Comparison of ENCODE assay signal across 2 cellular contexts in genomic region chr10:67789769-67790168, GRCh38.
TF ChIP-seq lines count a peak whose summit lies in the region.

No MANE protein-coding gene starts in this region.

TF ChIP-seq in Ishikawa, 13 proteins besides CTCF, POLR2A, EP300 and RAD21 (continued from another document):
- TF ChIP-seq USF1 (IDR thresholded peaks at IDR 0.05), result no peak
- TF ChIP-seq CREB1 (IDR thresholded peaks at IDR 0.05; ENCODE audit: low read depth), result no peak
- no peak for TF ChIP-seq ZBTB7A (IDR thresholded peaks at IDR 0.05; ENCODE audit: low read depth)
- peak; percentile 30; the same call in 1 of the 2 replicates for TF ChIP-seq TEAD4 (IDR thresholded peaks at IDR 0.05)

TF ChIP-seq in K562, 482 proteins besides CTCF, POLR2A, EP300 and RAD21 (continued from another document):
- TF ChIP-seq ZNF282 (CRISPR knock-in tag; IDR thresholded peaks at IDR 0.05) (no peak), TRIM25 (IDR thresholded peaks at IDR 0.05; ENCODE audit: borderline replicate concordance) (no peak), CHCHD3 (CRISPR knock-in tag; IDR thresholded peaks at IDR 0.05) (no peak)
